16 cellular contexts compared by ENCODE assay signal in the genomic region with DNA sequence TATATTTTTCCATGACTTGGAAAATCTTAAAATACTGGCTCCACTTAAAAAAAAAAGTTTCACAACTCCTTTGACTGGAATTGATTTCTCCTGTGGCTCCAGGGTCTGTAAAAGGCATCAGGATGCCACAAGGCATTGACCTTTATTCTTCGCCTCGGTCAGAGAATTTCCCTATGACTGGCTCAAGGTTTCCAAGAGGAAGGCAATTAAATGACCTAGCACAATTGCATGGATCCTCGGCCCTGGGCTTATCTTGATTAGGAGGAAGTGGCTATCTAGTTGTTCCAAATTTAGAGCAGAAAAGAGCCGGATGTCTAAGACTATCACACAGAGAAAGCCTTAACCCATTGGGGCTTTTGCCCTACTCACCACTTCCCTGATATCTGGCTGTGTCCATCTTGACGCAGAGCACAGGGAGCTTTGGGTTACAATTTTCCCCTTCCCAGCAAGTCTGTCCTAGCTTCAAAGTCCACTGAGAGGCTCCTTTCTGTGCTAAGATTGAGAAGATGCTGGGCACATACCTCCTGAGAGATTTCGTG. TPM values are rescaled to one million over a fixed set of nuclear protein-coding genes. Genes with fewer than 3 reads are reported as not detected.
DNase-seq lines count a peak whose midpoint lies in the region; ATAC-seq, FAIRE-seq and TF ChIP-seq lines count a peak whose summit lies in the region.
"Had no signal": no experiment of that assay in that cellular context is flagged by ENCODE, and none has a peak within 500 bp of the region (broad histone marks: within the 10 kb centered on the region; RNA-seq: fewer than 3 reads in every experiment).

No MANE protein-coding gene starts in this region.

- 1% methylated on average over 6 of the region's 6 CpGs for WGBS in K562 (ENCODE audit: insufficient coverage, low coverage, missing lambda C conversion rate)

- intact Hi-C loops in K562 (cut with micrococcal nuclease), result no loop called here
- intact Hi-C loops in left ventricle myocardium superior (cut with micrococcal nuclease), result loop anchor here (10.0 kb wide), 1 partner anchor 58 kb away; a partner anchor contains a TSS

- BruUV-seq in K562 (replicated peaks; lab: Mats Ljungman, UMichigan), result no TSS peak

- H3K27me3 Mint-ChIP-seq in HFFc6 (ENCODE audit: insufficient read depth), result peaks cover 9% of the 10 kb centered on the region

- H3K36me3 Mint-ChIP-seq in HFFc6 (ENCODE audit: low read depth), result no peaks in the 10 kb centered on the region

- H3K4me1 Mint-ChIP-seq in HFFc6 (ENCODE audit: low read depth), result peaks cover 50% of the 10 kb centered on the region

- no peaks in the 10 kb centered on the region for H3K9me3 ChIP-seq in K562 (replicated peaks; ENCODE audit: control insufficient read depth, insufficient read depth, low read depth, low read length)
- H3K9me3 ChIP-seq in skeletal muscle tissue (ENCODE audit: control insufficient read depth in 3 of 3, low read length in 3 of 3), result no peaks in the 10 kb centered on the region
- no peaks in the 10 kb centered on the region; the same call in 1 of the 2 replicates for H3K9me3 ChIP-seq in SJCRH30 (replicated peaks)

- peaks cover 0 to 46% of the 10 kb centered on the region in 2 experiments; a peak in 4 of 5 replicates for H3K4me1 ChIP-seq in K562 (replicated peaks in 1 of 2; ENCODE audit: control insufficient read depth in 2 of 2, insufficient read depth in 2 of 2, low read length in 2 of 2)
- peaks cover 12 to 32% (median 15%) of the 10 kb centered on the region in 3 donors for H3K4me1 ChIP-seq in skeletal muscle tissue (ENCODE audit: control insufficient read depth in 3 of 3, insufficient read depth in 3 of 3, low read length in 3 of 3)
- H3K4me1 ChIP-seq in SJCRH30, result peaks cover 18% of the 10 kb centered on the region

- ATAC-seq in K562 (peak; percentile 80), left ventricle myocardium superior (peak; percentile 55), HG03175 (IDR thresholded peaks at IDR 0.05; ENCODE audit: unreplicated experiment) (no peak)

- H3K4me3 ChIP-seq in K562 (no peak overlapping the region), skeletal muscle tissue (ENCODE audit: low read length in 3 of 3) (no peak overlapping the region), SJCRH30 (no peak overlapping the region)

- peak; percentile 94 for TF ChIP-seq EP300 in K562 (IDR thresholded peaks at IDR 0.05; ENCODE audit: low read length)

- no peaks in the 10 kb centered on the region for H3K79me2 ChIP-seq in K562 (ENCODE audit: control insufficient read depth, insufficient read depth, low read length)

- no peaks in the 10 kb centered on the region for H3K36me3 ChIP-seq in K562 (ENCODE audit: control insufficient read depth, insufficient read depth, low read length)
- H3K36me3 ChIP-seq in skeletal muscle tissue (ENCODE audit: control insufficient read depth in 3 of 3, insufficient read depth in 3 of 3, low read length in 3 of 3), result no peaks in the 10 kb centered on the region
- no peaks in the 10 kb centered on the region for H3K36me3 ChIP-seq in SJCRH30

- H3K27ac ChIP-seq in K562 (ENCODE audit: extremely low read depth, low read depth, low read length) (peak overlapping the region; percentile 46; the same call in 2 of the 3 replicates), skeletal muscle tissue (ENCODE audit: low read depth, low read length) (peak overlapping the region; percentile 67), SJCRH30 (no peak overlapping the region)
- H3K27ac ChIP-seq: RWPE1 had no signal

- H2AFZ ChIP-seq in K562 (ENCODE audit: low read depth, low read length), result peak overlapping the region; percentile 75

- TF ChIP-seq RAD21 in K562 (CRISPR knock-in tag; conservative IDR thresholded peaks at IDR 0.05 in 1 of 2, IDR thresholded peaks at IDR 0.05 in 1 of 2), result peak in 1 of 2 experiments; percentile 28; a peak in 1 of 4 replicates

- DNase-seq in HFFc6, result no peak
- peak; percentile 25 to 77 (median 52) for DNase-seq in K562 (ENCODE audit: extremely low read depth in 1 of 4, low spot score in 3 of 4)
- DNase-seq in left ventricle myocardium superior, result no peak
- DNase-seq in NCI-H128 (lab: John Stamatoyannopoulos, UW; ENCODE audit: unreplicated experiment), result no peak
- no peak for DNase-seq in activated naive CD4-positive, alpha-beta T cell treated with Interleukin-2 at 50 U/mL for 16 hours
- no peak for DNase-seq in SJCRH30
- DNase-seq: activated gamma-delta T cell treated with Interleukin-2 at 50 U/mL for 16 hours, erythroblast, HCEC 1CT, NCI-H1092 treated with DMSO at 0.1 percent for 48 hours, retina had no signal

- no peaks in the 10 kb centered on the region for H4K20me1 ChIP-seq in K562 (replicated peaks; ENCODE audit: control insufficient read depth, insufficient read depth, low read length)

- no peak overlapping the region for H3K4me3 Mint-ChIP-seq in HFFc6
- H3K4me3 Mint-ChIP-seq: stimulated activated naive CD8-positive, alpha-beta T cell treated with anti-CD3 and anti-CD28 coated beads, Interleukin-15, Interleukin-2, amounts not matched to agents 100 ng/mL and 50 ng/mL, for 24 hours had no signal

- CTCF ChIA-PET in K562 (lab: Yijun Ruan, JAX; ENCODE audit: low intra/inter-chr PET ratio), result no interaction called here

- H3K27me3 ChIP-seq in K562 (ENCODE audit: control insufficient read depth in 2 of 2, insufficient read depth in 2 of 2, low read length in 2 of 2) (no peaks in the 10 kb centered on the region), skeletal muscle tissue (ENCODE audit: control insufficient read depth in 3 of 3, insufficient read depth in 3 of 3, low read length in 3 of 3) (peaks cover 0 to 5% (median 0%) of the 10 kb centered on the region in 3 donors), SJCRH30 (no peaks in the 10 kb centered on the region; the same call in 1 of the 2 replicates)

- TF ChIP-seq CTCF in HFFc6 (IDR thresholded peaks at IDR 0.05) (no peak), K562 (IDR thresholded peaks at IDR 0.05 in 2 of 3, conservative IDR thresholded peaks at IDR 0.05 in 1 of 3; ENCODE audit: insufficient read depth in 2 of 3, low read depth in 1 of 3, low read length in 3 of 3) (no peak)

- peak overlapping the region; percentile 32 for H3K4me2 ChIP-seq in K562 (ENCODE audit: insufficient read depth, low read length)

- POLR2A ChIA-PET in K562 (lab: Yijun Ruan, JAX), result interaction anchor here (0.6 to 1.3 kb wide), 3 partner anchors 14 to 50 kb away, joined by 3 read pairs; no protein-coding TSS in a partner anchor

- peak overlapping the region; percentile 23; the same call in 1 of the 2 replicates for H3K27ac Mint-ChIP-seq in HFFc6
- H3K27ac Mint-ChIP-seq: stimulated activated naive CD8-positive, alpha-beta T cell treated with anti-CD3 and anti-CD28 coated beads, Interleukin-15, Interleukin-2, amounts not matched to agents 100 ng/mL and 50 ng/mL, for 24 hours had no signal

- peak overlapping the region in 1 of 2 experiments; percentile 3; a peak in 1 of 4 replicates for H3K9ac ChIP-seq in K562 (ENCODE audit: insufficient read depth in 1 of 2, low read depth in 2 of 2, low read length in 2 of 2)
- H3K9ac ChIP-seq in skeletal muscle tissue (ENCODE audit: low read depth in 1 of 3, low read length in 3 of 3), result no peak overlapping the region

- no peaks in the 10 kb centered on the region for H3K9me3 Mint-ChIP-seq in HFFc6
- H3K9me3 Mint-ChIP-seq: stimulated activated naive CD8-positive, alpha-beta T cell treated with anti-CD3 and anti-CD28 coated beads, Interleukin-15, Interleukin-2, amounts not matched to agents 100 ng/mL and 50 ng/mL, for 24 hours had no signal

- TF ChIP-seq POLR2A in K562 (conservative IDR thresholded peaks at IDR 0.05), result no peak

- no peaks in the 10 kb centered on the region for H3K9me1 ChIP-seq in K562 (ENCODE audit: control insufficient read depth, insufficient read depth, low read length)

- FAIRE-seq in K562 (lab: Jason Lieb, UNC), result peak; percentile 75
- FAIRE-seq: GM19239 had no signal

- in situ Hi-C loops in K562 (cut with MboI), result no loop called here

TF ChIP-seq in K562, 482 proteins besides CTCF, POLR2A, EP300 and RAD21 (continues in another document):
- TF ChIP-seq, protein P1, sequence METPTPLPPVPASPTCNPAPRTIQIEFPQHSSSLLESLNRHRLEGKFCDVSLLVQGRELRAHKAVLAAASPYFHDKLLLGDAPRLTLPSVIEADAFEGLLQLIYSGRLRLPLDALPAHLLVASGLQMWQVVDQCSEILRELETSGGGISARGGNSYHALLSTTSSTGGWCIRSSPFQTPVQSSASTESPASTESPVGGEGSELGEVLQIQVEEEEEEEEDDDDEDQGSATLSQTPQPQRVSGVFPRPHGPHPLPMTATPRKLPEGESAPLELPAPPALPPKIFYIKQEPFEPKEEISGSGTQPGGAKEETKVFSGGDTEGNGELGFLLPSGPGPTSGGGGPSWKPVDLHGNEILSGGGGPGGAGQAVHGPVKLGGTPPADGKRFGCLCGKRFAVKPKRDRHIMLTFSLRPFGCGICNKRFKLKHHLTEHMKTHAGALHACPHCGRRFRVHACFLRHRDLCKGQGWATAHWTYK (CRISPR knock-in tag; IDR thresholded peaks at IDR 0.05), result 0 out of 2 replicates have a peak, but pooled peaks have one; percentile 18
- peak; percentile 56; the same call in 1 of the 2 replicates for TF ChIP-seq JUN (IDR thresholded peaks at IDR 0.05; ENCODE audit: borderline replicate concordance, low read depth, low read length)
- no peak for TF ChIP-seq JUN (CRISPR knock-in tag; IDR thresholded peaks at IDR 0.05; ENCODE audit: borderline replicate concordance)
- TF ChIP-seq SOX6 (IDR thresholded peaks at IDR 0.05), result peak; percentile 94
- TF ChIP-seq MAFK (IDR thresholded peaks at IDR 0.05; ENCODE audit: low read length), result peak; percentile 50

RNA-seq across cellular contexts. Expression of a gene that starts 56.9 kb away (rescaled TPM):
- under 1 TPM; 0.20 to 0.50 (median 0.32) TPM for total RNA-seq in HFFc6 (2021; fragmentation: NEBNext Ultra II Directional; extraction: Animal tissue kit (Norgen Biotek cat#: 25700))
- total RNA-seq in K562 (2011; cell fraction: chromatin; rRNA removed; ENCODE audit: low replicate concordance), result 5.0 and 10.1 TPM in 2 replicates
- 5.9 and 9.3 TPM in 2 replicates for total RNA-seq in K562 (2011; cell fraction: nucleolus; rRNA removed)
- total RNA-seq in K562 (2011; cell fraction: nucleoplasm; rRNA removed), result 6.6 and 7.6 TPM in 2 replicates
- total RNA-seq in K562 (2014; rRNA removed) (3.5 and 3.9 TPM in 2 replicates), K562 (2014; rRNA removed; fragmentation: Illumina TruSeq; extraction: Trizol) (2.0 and 2.3 TPM in 2 replicates), K562 (2015; rRNA removed; fragmentation: Illumina TruSeq; extraction: Trizol) (3.0 and 3.2 TPM in 2 replicates), K562 (2021) (4.9 and 5.1 TPM in 2 replicates), left ventricle myocardium superior (47.2 TPM), skeletal muscle tissue (178 TPM)
- polyA plus RNA-seq in K562 (2011; rRNA removed) (0.72 and 1.7 TPM in 2 replicates), K562 (2014; fragmentation: Illumina TruSeq; extraction: Trizol) (3.2 TPM in 2 replicates), K562 (2014; fragmentation: Nextera tagmentation; extraction: Ambion mirVana) (under 1 TPM; 0.46 to 0.68 TPM), K562 (2014; rRNA removed) (2.6 TPM in 2 replicates)
- polyA plus RNA-seq in K562 (2011; cell fraction: cytosol; rRNA removed), result 0.96 and 2.9 TPM in 2 replicates
- 1.2 and 2.8 TPM in 2 replicates for polyA plus RNA-seq in K562 (2011; cell fraction: nucleus; rRNA removed)
- polyA plus RNA-seq in K562 (2012), result 5.8 and 27.6 TPM in 2 replicates
- polyA minus RNA-seq in K562 (2011; rRNA and poly(A)+ RNA removed), result 0.87 and 2.1 TPM in 2 replicates
- 2.7 and 5.7 TPM in 2 replicates for polyA minus RNA-seq in K562 (2011; cell fraction: cytosol; rRNA and poly(A)+ RNA removed)
- 1.1 and 1.5 TPM in 2 replicates for polyA minus RNA-seq in K562 (2011; cell fraction: nucleus; rRNA and poly(A)+ RNA removed)
- 7.5 and 7.6 TPM in 2 replicates for total RNA-seq in SJCRH30 (2014; rRNA removed; shearing (Covaris generic))

Comparison
In these comparisons a context has a peak if more than half of its experiments do, and no peak if none do; other contexts are left out.
1. DNase-seq: peak in K562 (4 of 4); none in HFFc6 (single experiment), left ventricle myocardium superior (single experiment), NCI-H128 (single experiment), activated naive CD4-positive, alpha-beta T cell treated with Interleukin-2 at 50 U/mL for 16 hours (single experiment) and SJCRH30 (0 of 2).